In the genomic region with DNA sequence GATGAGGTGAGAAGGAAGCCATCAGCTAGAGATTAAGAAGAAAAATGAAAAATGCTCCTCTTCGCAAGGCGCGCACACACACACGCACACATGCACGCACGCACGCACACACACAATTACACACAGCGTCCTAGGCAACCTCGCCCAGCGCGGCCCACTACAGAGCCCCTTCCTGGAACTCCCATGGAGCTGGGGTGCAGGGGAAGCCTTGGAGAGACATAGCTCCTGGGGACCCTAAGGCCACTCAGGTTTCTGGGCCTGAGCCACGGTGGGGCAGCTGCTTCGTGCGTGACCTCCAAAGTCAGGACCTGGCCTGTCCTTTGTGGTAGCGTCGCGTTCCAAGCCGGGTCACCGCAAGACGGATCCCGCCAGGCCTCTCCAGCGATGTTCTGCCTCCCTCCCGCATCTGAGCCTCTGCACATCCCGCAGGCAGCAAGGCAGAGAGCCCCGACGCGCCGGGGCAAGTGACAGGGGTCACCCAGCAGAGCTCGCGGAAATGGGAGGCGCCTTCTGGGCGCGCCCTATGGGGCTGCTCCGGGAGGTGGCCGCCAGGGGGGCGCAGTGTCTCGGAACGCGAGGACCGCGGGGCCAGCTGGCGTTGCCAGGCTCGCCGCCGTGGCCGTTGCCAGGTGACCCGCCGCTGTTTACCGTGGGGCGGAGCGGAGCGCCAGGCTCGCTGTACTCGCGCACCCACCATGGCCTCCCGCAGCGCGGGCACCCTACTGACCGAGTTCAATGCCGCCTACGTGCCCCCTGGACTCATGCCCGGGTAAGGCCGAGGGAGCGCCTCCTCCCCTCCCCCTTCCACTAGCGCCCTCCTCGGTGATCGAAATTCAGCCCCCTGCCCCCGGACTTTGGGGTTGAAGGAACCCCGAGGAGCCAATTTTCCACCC, we compare ENCODE assay signal across 8 cellular contexts.
DNase-seq lines count a peak whose midpoint lies in the region; ATAC-seq, FAIRE-seq and TF ChIP-seq lines count a peak whose summit lies in the region.

No MANE protein-coding gene starts in this region.

- FAIRE-seq in GM19239 (lab: Jason Lieb, UNC) = no peak

- peak overlapping the region; percentile 53 for H3K4me2 ChIP-seq in PC-3 (ENCODE audit: low read length)

- H3K27ac ChIP-seq in PC-3 (ENCODE audit: low read length) = no peak overlapping the region

- peak; percentile 10; the same call in 1 of the 2 replicates for ATAC-seq in PC-3
- peak; percentile 70 to 84 for ATAC-seq in stimulated activated naive B cell treated with anti-CD40 and anti-IgM and Interleukin-4, amounts not matched to agents 10 μg/mL and 1 μg/mL and 100 μg/mL, for 72 hours (replicated peaks)

- H3K9me3 ChIP-seq in PC-3 (ENCODE audit: low read length) = no peaks in the 10 kb centered on the region

- no peaks in the 10 kb centered on the region for H3K36me3 ChIP-seq in PC-3 (ENCODE audit: low read depth, low read length)

- CTCF ChIA-PET in PC-3 (lab: Charles Lee) = no interaction called here
- CTCF ChIA-PET in MCF 10A (lab: Yijun Ruan, JAX) = interaction anchor here (0.5 to 1.0 kb wide), 2 partner anchors 15 to 168 kb away, joined by 3 to 4 read pairs; no protein-coding TSS in a partner anchor

- H3K9ac ChIP-seq in PC-3 (ENCODE audit: low read length) = no peak overlapping the region

- peak; percentile 65 for DNase-seq in activated effector memory CD4-positive, alpha-beta T cell treated with anti-CD3 and anti-CD28 coated beads, Interleukin-2, amount 50 U/mL, for 16 hours
- no peak for DNase-seq in activated effector memory CD4-positive, alpha-beta T cell treated with Interleukin-2 at 50 U/mL for 16 hours
- DNase-seq in PC-3 = no peak
- peak; percentile 44 for DNase-seq in MCF 10A (ENCODE audit: unreplicated experiment)
- DNase-seq in left kidney (ENCODE audit: low read depth, low spot score) = peak; percentile 91
- peak; percentile 13 for DNase-seq in stimulated activated naive B cell treated with anti-CD40 and anti-IgM and Interleukin-4, amounts not matched to agents 10 μg/mL and 1 μg/mL and 100 μg/mL, for 72 hours
- no peak for DNase-seq in GM19239 (ENCODE audit: insufficient read length, low spot score)
- no peak for DNase-seq in occipital lobe (lab: John Stamatoyannopoulos, UW)

- TF ChIP-seq CTCF in PC-3 (conservative IDR thresholded peaks at IDR 0.05; ENCODE audit: low read depth, low read length) (no peak), MCF 10A (IDR thresholded peaks at IDR 0.05; ENCODE audit: unreplicated experiment) (no peak)

- peak overlapping the region; percentile 53 for H3K4me3 ChIP-seq in PC-3 (ENCODE audit: low read length)

- POLR2A ChIA-PET in PC-3 (lab: Charles Lee; ENCODE audit: unreplicated experiment) (no interaction called here), MCF 10A (lab: Yijun Ruan, JAX) (interaction anchor here (0.6 kb wide), 1 partner anchor 20 kb away, joined by 3 read pairs; no protein-coding TSS in a partner anchor)

- intact Hi-C loops in PC-3 (cut with micrococcal nuclease) = no loop called here
- intact Hi-C loops in MCF 10A (cut with micrococcal nuclease) = no loop called here

- no peak overlapping the region for H3K27ac Mint-ChIP-seq in MCF 10A (ENCODE audit: low read depth, unreplicated experiment)
- peak overlapping the region; percentile 42 for H3K27ac Mint-ChIP-seq in stimulated activated naive B cell treated with anti-CD40 and anti-IgM and Interleukin-4, amounts not matched to agents 10 μg/mL and 1 μg/mL and 100 μg/mL, for 72 hours

- peaks cover 91% of the 10 kb centered on the region for H3K27me3 ChIP-seq in PC-3 (ENCODE audit: low read length)

- H3K27me3 Mint-ChIP-seq in MCF 10A (ENCODE audit: insufficient read depth, unreplicated experiment) = peaks cover 89% of the 10 kb centered on the region
- peaks cover 75 to 77% of the 10 kb centered on the region in 2 donors for H3K27me3 Mint-ChIP-seq in stimulated activated naive B cell treated with anti-CD40 and anti-IgM and Interleukin-4, amounts not matched to agents 10 μg/mL and 1 μg/mL and 100 μg/mL, for 72 hours

- H3K36me3 Mint-ChIP-seq in MCF 10A (ENCODE audit: insufficient read depth, unreplicated experiment) = no peaks in the 10 kb centered on the region
- H3K36me3 Mint-ChIP-seq in stimulated activated naive B cell treated with anti-CD40 and anti-IgM and Interleukin-4, amounts not matched to agents 10 μg/mL and 1 μg/mL and 100 μg/mL, for 72 hours = no peaks in the 10 kb centered on the region

- H3K9me3 Mint-ChIP-seq in MCF 10A (ENCODE audit: unreplicated experiment) = no peaks in the 10 kb centered on the region
- no peaks in the 10 kb centered on the region for H3K9me3 Mint-ChIP-seq in stimulated activated naive B cell treated with anti-CD40 and anti-IgM and Interleukin-4, amounts not matched to agents 10 μg/mL and 1 μg/mL and 100 μg/mL, for 72 hours

- H3K9me2 ChIP-seq in PC-3 (replicated peaks; ENCODE audit: low read length) = no peaks in the 10 kb centered on the region

- BruUV-seq in PC-3 (replicated peaks; lab: Mats Ljungman, UMichigan) (no TSS peak), MCF 10A (replicated peaks; lab: Mats Ljungman, UMichigan) (no TSS peak)

- no peaks in the 10 kb centered on the region for H3K79me2 ChIP-seq in PC-3 (ENCODE audit: low read length)

- peaks cover 8% of the 10 kb centered on the region for H3K4me1 Mint-ChIP-seq in MCF 10A (ENCODE audit: insufficient read depth, unreplicated experiment)
- H3K4me1 Mint-ChIP-seq in stimulated activated naive B cell treated with anti-CD40 and anti-IgM and Interleukin-4, amounts not matched to agents 10 μg/mL and 1 μg/mL and 100 μg/mL, for 72 hours = peaks cover 8 to 16% of the 10 kb centered on the region in 2 donors

- H3K4me3 Mint-ChIP-seq in MCF 10A (ENCODE audit: unreplicated experiment) = peak overlapping the region; percentile 55
- H3K4me3 Mint-ChIP-seq in stimulated activated naive B cell treated with anti-CD40 and anti-IgM and Interleukin-4, amounts not matched to agents 10 μg/mL and 1 μg/mL and 100 μg/mL, for 72 hours = peak overlapping the region; percentile 35 to 50

- peak overlapping the region; percentile 48 for H2AFZ ChIP-seq in PC-3 (ENCODE audit: low read length)

- no peaks in the 10 kb centered on the region for H3F3A ChIP-seq in PC-3 (ENCODE audit: low read length, unreplicated experiment)

- peaks cover 10% of the 10 kb centered on the region; the same call in 1 of the 2 replicates for H3K4me1 ChIP-seq in PC-3 (ENCODE audit: insufficient read depth, low read length)

- H4K20me1 ChIP-seq in PC-3 (ENCODE audit: low read length) = no peaks in the 10 kb centered on the region

Comparison
In these comparisons a context has a peak if more than half of its experiments do, and no peak if none do; other contexts are left out.
1. DNase-seq: peak in activated effector memory CD4-positive, alpha-beta T cell treated with anti-CD3 and anti-CD28 coated beads, Interleukin-2, amount 50 U/mL, for 16 hours (single experiment), MCF 10A (single experiment), left kidney (single experiment) and stimulated activated naive B cell treated with anti-CD40 and anti-IgM and Interleukin-4, amounts not matched to agents 10 μg/mL and 1 μg/mL and 100 μg/mL, for 72 hours (single experiment); none in activated effector memory CD4-positive, alpha-beta T cell treated with Interleukin-2 at 50 U/mL for 16 hours (single experiment), PC-3 (single experiment), GM19239 (single experiment) and occipital lobe (single experiment).